ENCODE assay signal across 8 cellular contexts in genomic region chr16:29995911-29996772, GRCh38. TPM values are rescaled to one million over a fixed set of nuclear protein-coding genes. Genes with fewer than 3 reads are reported as not detected.
A peak's percentile ranks its signal among the peaks of the same experiment; 100 is the strongest.
DNase-seq lines count a peak whose midpoint lies in the region; ATAC-seq and TF ChIP-seq lines count a peak whose summit lies in the region.

INO80E (plus strand) TSS chr16:29996241; CDS start chr16:29996311, 70 bp downstream.

- peaks cover 39% of the 10 kb centered on the region for H3K36me3 ChIP-seq in HUES6 (ENCODE audit: control insufficient read depth, insufficient read depth, low read length)
- H3K36me3 ChIP-seq in OCI-LY3 (replicated peaks; ENCODE audit: low read depth, low read length), result peaks cover 20% of the 10 kb centered on the region

- H3K27me3 ChIP-seq in HUES6 (ENCODE audit: control insufficient read depth, insufficient read depth, low read length) (no peaks in the 10 kb centered on the region), OCI-LY3 (ENCODE audit: low read depth, low read length) (no peaks in the 10 kb centered on the region)

- peak; percentile 98 for DNase-seq in D341Med (ENCODE audit: low spot score)
- DNase-seq in activated CD8-positive, alpha-beta memory T cell treated with anti-CD3 and anti-CD28 coated beads, Interleukin-2, amount 50 U/mL, for 48 hours, result peak; percentile 99
- peak; percentile 96 for DNase-seq in endothelial cell (ENCODE audit: low spot score)
- DNase-seq in midbrain (lab: John Stamatoyannopoulos, UW), result peak; percentile 99
- DNase-seq in stimulated activated CD8-positive, alpha-beta memory T cell treated with anti-CD3 and anti-CD28 coated beads, Interleukin-2, amount 100 ng/mL, for 48 hours (ENCODE audit: low read depth in 2 of 2), result peak; percentile 99

- no peak for TF ChIP-seq CTCF in OCI-LY3 (IDR thresholded peaks at IDR 0.05; ENCODE audit: low read depth, low read length)
- TF ChIP-seq CTCF in endothelial cell (IDR thresholded peaks at IDR 0.05; ENCODE audit: unreplicated experiment), result no peak

- H3K27me3 Mint-ChIP-seq in endothelial cell (ENCODE audit: unreplicated experiment), result peaks cover 40% of the 10 kb centered on the region

- H3K9ac ChIP-seq in HUES6 (ENCODE audit: low read length) (peak within 1 kb of the TSS; percentile 97), OCI-LY3 (ENCODE audit: low read length) (peak within 1 kb of the TSS; percentile 99)

- no peaks in the 10 kb centered on the region for H4K20me1 ChIP-seq in OCI-LY3 (ENCODE audit: insufficient read depth, low read length)

- peak; percentile 88 for ATAC-seq in GM21423 (IDR thresholded peaks at IDR 0.05; ENCODE audit: unreplicated experiment)

- H3K4me3 ChIP-seq in HUES6 (ENCODE audit: low read depth, low read length) (peak within 1 kb of the TSS; percentile 87), OCI-LY3 (ENCODE audit: low read length) (peak within 1 kb of the TSS; percentile 94)

- H3K4me2 ChIP-seq in OCI-LY3 (ENCODE audit: low read length), result peak within 1 kb of the TSS; percentile 96

- no peaks in the 10 kb centered on the region for H3K9me3 Mint-ChIP-seq in endothelial cell (ENCODE audit: unreplicated experiment)

- H3K4me1 Mint-ChIP-seq in endothelial cell (ENCODE audit: unreplicated experiment), result peaks cover 53% of the 10 kb centered on the region

- H3K79me2 ChIP-seq in OCI-LY3 (ENCODE audit: low read length), result peaks cover 16% of the 10 kb centered on the region

- H3K36me3 Mint-ChIP-seq in endothelial cell (ENCODE audit: low read depth, unreplicated experiment), result peaks cover 44% of the 10 kb centered on the region

- H3K27ac Mint-ChIP-seq in endothelial cell (ENCODE audit: unreplicated experiment), result peak within 1 kb of the TSS; percentile 74

- H3K27ac ChIP-seq in HUES6 (ENCODE audit: low read depth, low read length), result peak within 1 kb of the TSS; percentile 95
- H3K27ac ChIP-seq in OCI-LY3 (ENCODE audit: low read length), result peak within 1 kb of the TSS; percentile 85

- peak within 1 kb of the TSS; percentile 91 for H2AFZ ChIP-seq in OCI-LY3 (ENCODE audit: low read depth, low read length)

- H3K4me3 Mint-ChIP-seq in endothelial cell (ENCODE audit: unreplicated experiment), result peak within 1 kb of the TSS; percentile 96

- H3K4me1 ChIP-seq in HUES6 (ENCODE audit: control insufficient read depth, insufficient read depth, low read length) (no peaks in the 10 kb centered on the region), OCI-LY3 (ENCODE audit: low read length) (peaks cover 13% of the 10 kb centered on the region)

- no peaks in the 10 kb centered on the region for H3K9me3 ChIP-seq in HUES6 (ENCODE audit: control insufficient read depth, insufficient read depth, low read depth, low read length)
- H3K9me3 ChIP-seq in OCI-LY3 (ENCODE audit: insufficient read depth, low read length), result no peaks in the 10 kb centered on the region

RNA-seq across cellular contexts. Expression of gene INO80E, which starts in this region (rescaled TPM):
- 94.4 TPM for total RNA-seq in endothelial cell (ENCODE audit: unreplicated experiment)

Comparison
In these comparisons a context has a peak if more than half of its experiments do, and no peak if none do; other contexts are left out.
1. Peak in every context shown above with its lines: DNase-seq, ATAC-seq, H3K4me3 ChIP-seq and H3K27ac ChIP-seq.